Comparison of ENCODE assay signal across 10 cellular contexts in genomic region chr14:99809376-99809775, GRCh38. TPM values are rescaled to one million over a fixed set of nuclear protein-coding genes. Genes with fewer than 3 reads are reported as not detected.
DNase-seq lines count a peak whose midpoint lies in the region; ATAC-seq and TF ChIP-seq lines count a peak whose summit lies in the region.
"Had no signal": no experiment of that assay in that cellular context is flagged by ENCODE, and none has a peak within 500 bp of the region (broad histone marks: within the 10 kb centered on the region; RNA-seq: fewer than 3 reads in every experiment).

No MANE protein-coding gene starts in this region.

- DNase-seq in EH (ENCODE audit: low read depth) (peak; percentile 80), breast epithelium (ENCODE audit: low spot score in 2 of 2) (no peak), islet precursor cell (peak; percentile 66), occipital lobe (lab: John Stamatoyannopoulos, UW) (no peak)
- DNase-seq: activated naive CD4-positive, alpha-beta T cell treated with anti-CD3 and anti-CD28 coated beads for 36 hours; stimulated activated naive CD4-positive, alpha-beta T cell treated with Interleukin-2 at 50 U/mL for 16 hours had no signal

- no peaks in the 10 kb centered on the region for H3K4me1 ChIP-seq in breast epithelium

- H3K27me3 ChIP-seq in breast epithelium: no peaks in the 10 kb centered on the region

- ATAC-seq in HG03097 (IDR thresholded peaks at IDR 0.05; ENCODE audit: low FRiP score, unreplicated experiment) (no peak), GM21528 (IDR thresholded peaks at IDR 0.05; ENCODE audit: low FRiP score, unreplicated experiment) (no peak), GM21447 (IDR thresholded peaks at IDR 0.05; ENCODE audit: unreplicated experiment) (no peak)

- no peak for TF ChIP-seq CTCF in breast epithelium (IDR thresholded peaks at IDR 0.05)

- no peaks in the 10 kb centered on the region for H3K9me3 ChIP-seq in breast epithelium

- intact Hi-C loops in breast epithelium (cut with DNase I; ENCODE audit: low total_unique reads): no loop called here

- TF ChIP-seq POLR2A in breast epithelium (IDR thresholded peaks at IDR 0.05): no peak

- no peaks in the 10 kb centered on the region for H3K36me3 ChIP-seq in breast epithelium

- no peak overlapping the region for H3K4me3 ChIP-seq in breast epithelium
- H3K4me3 ChIP-seq in skin epidermis: no peak overlapping the region

- H3K27ac ChIP-seq in breast epithelium (peak overlapping the region; percentile 72 to 90), skin epidermis (peak overlapping the region in 15 of 21 experiments; percentile 4 to 76 (median 55))

RNA-seq across cellular contexts. Expression of gene EML1, which starts 16.2 kb away (rescaled TPM):
- total RNA-seq in breast epithelium (10 to 100 TPM; 11.3 to 26.1 (median 25.9) TPM), occipital lobe (137 TPM)

Comparison
In these comparisons a context has a peak if more than half of its experiments do, and no peak if none do; other contexts are left out.
1. DNase-seq: peak in EH (single experiment) and islet precursor cell (single experiment); none in breast epithelium (0 of 2) and occipital lobe (single experiment).